17 cellular contexts compared by ENCODE assay signal in genomic region chr13:110649551-110649950, GRCh38.
"Had no signal": no experiment of that assay in that cellular context is flagged by ENCODE, and none has a peak within 500 bp of the region (broad histone marks: within the 10 kb centered on the region; RNA-seq: fewer than 3 reads in every experiment).

No MANE protein-coding gene starts in this region.

- H3K9me3 Mint-ChIP-seq: effector memory CD8-positive, alpha-beta T cell; natural killer cell; neural crest cell; stimulated activated memory B cell treated with anti-CD40 and anti-IgM and Interleukin-4, amounts not matched to agents 10 μg/mL and 1 μg/mL and 100 μg/mL, for 72 hours; stimulated activated naive CD8-positive, alpha-beta T cell treated with anti-CD3 and anti-CD28 coated beads, Interleukin-15, Interleukin-2, amounts not matched to agents 100 ng/mL and 50 ng/mL, for 24 hours had no signal

- H3K27me3 Mint-ChIP-seq: effector memory CD8-positive, alpha-beta T cell; progenitor cell of endocrine pancreas; stimulated activated memory B cell treated with anti-CD40 and anti-IgM and Interleukin-4, amounts not matched to agents 10 μg/mL and 1 μg/mL and 100 μg/mL, for 72 hours; stimulated activated naive CD8-positive, alpha-beta T cell treated with anti-CD3 and anti-CD28 coated beads, Interleukin-15, Interleukin-2, amounts not matched to agents 100 ng/mL and 50 ng/mL, for 24 hours had no signal

- ATAC-seq: effector memory CD8-positive, alpha-beta T cell; lower lobe of right lung; natural killer cell; right lobe of liver; stimulated activated memory B cell treated with anti-CD40 and anti-IgM and Interleukin-4, amounts not matched to agents 10 μg/mL and 1 μg/mL and 100 μg/mL, for 72 hours; upper lobe of right lung had no signal

- H3K36me3 Mint-ChIP-seq: natural killer cell had no signal

- DNase-seq: effector memory CD8-positive, alpha-beta T cell; erythroblast; esophagus squamous epithelium; foreskin melanocyte; left ventricle myocardium inferior; lower lobe of right lung; natural killer cell; right lobe of liver; small intestine; stimulated activated CD4-positive, alpha-beta T cell treated with anti-CD3 and anti-CD28 coated beads, Interleukin-12 subunit alpha, Interleukin-12 subunit beta, amount 100 ng/mL, for 4 hours; stimulated activated CD4-positive, alpha-beta T cell treated with anti-CD3 and anti-CD28 coated beads, Interleukin-1b, Interleukin-23, amount 100 ng/mL, for 48 hours; stimulated activated CD4-positive, alpha-beta T cell treated with anti-CD3 and anti-CD28 coated beads, Interleukin-4, amount 100 ng/mL, for 24 hours; upper lobe of right lung had no signal

- H3K27ac Mint-ChIP-seq: natural killer cell; progenitor cell of endocrine pancreas; stimulated activated memory B cell treated with anti-CD40 and anti-IgM and Interleukin-4, amounts not matched to agents 10 μg/mL and 1 μg/mL and 100 μg/mL, for 72 hours; stimulated activated naive CD8-positive, alpha-beta T cell treated with anti-CD3 and anti-CD28 coated beads, Interleukin-15, Interleukin-2, amounts not matched to agents 100 ng/mL and 50 ng/mL, for 24 hours had no signal

- H3K4me3 Mint-ChIP-seq: effector memory CD8-positive, alpha-beta T cell; natural killer cell; neural crest cell; stimulated activated memory B cell treated with anti-CD40 and anti-IgM and Interleukin-4, amounts not matched to agents 10 μg/mL and 1 μg/mL and 100 μg/mL, for 72 hours; stimulated activated naive CD8-positive, alpha-beta T cell treated with anti-CD3 and anti-CD28 coated beads, Interleukin-15, Interleukin-2, amounts not matched to agents 100 ng/mL and 50 ng/mL, for 24 hours had no signal
